ENCODE assay signal across 8 cellular contexts in genomic region chr14:34538096-34538495, GRCh38. TPM values are rescaled to one million over a fixed set of nuclear protein-coding genes. Genes with fewer than 3 reads are reported as not detected.
DNase-seq lines count a peak whose midpoint lies in the region; ATAC-seq and TF ChIP-seq lines count a peak whose summit lies in the region.
"Not testable (repeated sequence)": the region's sequence is repeated elsewhere in the genome, so short reads cannot be mapped to it uniquely, and the experiment has no call there.

No MANE protein-coding gene starts in this region.

- H3K9me3 ChIP-seq in OCI-LY1 (ENCODE audit: low read length); breast epithelium; mesodermal cell (ENCODE audit: control insufficient read depth, low read length): not testable (repeated sequence)

- not testable (repeated sequence) for H3K27ac Mint-ChIP-seq in Calu3 (ENCODE audit: unreplicated experiment)
- peak overlapping the region; percentile 100 for H3K27ac Mint-ChIP-seq in activated CD8-positive, alpha-beta memory T cell treated with anti-CD3 and anti-CD28 coated beads, Interleukin-2, amount 10 ng/mL, durations not matched to agents 7 days and 5 days

- TF ChIP-seq CTCF in Calu3 (IDR thresholded peaks at IDR 0.05; ENCODE audit: unreplicated experiment); OCI-LY1 (IDR thresholded peaks at IDR 0.05; ENCODE audit: low read length); breast epithelium (IDR thresholded peaks at IDR 0.05); fibroblast of the aortic adventitia (IDR thresholded peaks at IDR 0.05; ENCODE audit: insufficient read depth, low read length); retinal pigment epithelial cell (conservative IDR thresholded peaks at IDR 0.05; ENCODE audit: low read depth, low read length): not testable (repeated sequence)

- not testable (repeated sequence) for H3K4me1 Mint-ChIP-seq in Calu3 (ENCODE audit: low read depth, unreplicated experiment)
- peaks cover 23% of the 10 kb centered on the region for H3K4me1 Mint-ChIP-seq in activated CD8-positive, alpha-beta memory T cell treated with anti-CD3 and anti-CD28 coated beads, Interleukin-2, amount 10 ng/mL, durations not matched to agents 7 days and 5 days

- not testable (repeated sequence) for H2AFZ ChIP-seq in OCI-LY1 (ENCODE audit: low read length)

- H3K9me2 ChIP-seq in OCI-LY1 (ENCODE audit: low read depth, low read length), result not testable (repeated sequence)

- peak overlapping the region; percentile 90 for H3K4me3 ChIP-seq in OCI-LY1 (ENCODE audit: low read depth, low read length, poor library complexity, severe bottlenecking)
- H3K4me3 ChIP-seq in breast epithelium, result peak overlapping the region; percentile 87 to 97 (median 88)
- H3K4me3 ChIP-seq in fibroblast of the aortic adventitia (ENCODE audit: low read depth, low read length), result peak overlapping the region; percentile 95
- H3K4me3 ChIP-seq in mesodermal cell (ENCODE audit: extremely low read depth, insufficient read depth, low read length, poor library complexity, severe bottlenecking), result peak overlapping the region; percentile 84
- peak overlapping the region; percentile 96 for H3K4me3 ChIP-seq in retinal pigment epithelial cell (ENCODE audit: low read length)
- peak overlapping the region; percentile 88 for H3K4me3 ChIP-seq in urinary bladder (ENCODE audit: low read depth, low read length)

- TF ChIP-seq POLR2A in breast epithelium (IDR thresholded peaks at IDR 0.05), result not testable (repeated sequence)

- BruUV-seq in Calu3 (replicated peaks; lab: Mats Ljungman, UMichigan), result not testable (repeated sequence)

- H3K36me3 Mint-ChIP-seq in Calu3 (ENCODE audit: insufficient read depth, unreplicated experiment), result peaks cover 40% of the 10 kb centered on the region
- H3K36me3 Mint-ChIP-seq in activated CD8-positive, alpha-beta memory T cell treated with anti-CD3 and anti-CD28 coated beads, Interleukin-2, amount 10 ng/mL, durations not matched to agents 7 days and 5 days, result peaks cover 12% of the 10 kb centered on the region

- WGBS in mesodermal cell (ENCODE audit: insufficient coverage in 2 of 2), 2 experiments, result 88 to 98% methylated on average over 6 of the region's 6 CpGs
- 56% methylated on average over 6 of the region's 6 CpGs for WGBS in urinary bladder

- CTCF ChIA-PET in Calu3 (lab: Charles Lee); activated CD8-positive, alpha-beta memory T cell treated with anti-CD3 and anti-CD28 coated beads, Interleukin-2, amount 10 ng/mL, durations not matched to agents 7 days and 5 days (lab: Charles Lee): not testable (repeated sequence)

- intact Hi-C loops in Calu3 (cut with micrococcal nuclease; ENCODE audit: unreplicated experiment); breast epithelium (cut with DNase I; ENCODE audit: low total_unique reads): not testable (repeated sequence)

- peak overlapping the region; percentile 71 for H3K4me2 ChIP-seq in OCI-LY1 (ENCODE audit: low read length)

- DNase-seq in Calu3; activated CD8-positive, alpha-beta memory T cell treated with anti-CD3 and anti-CD28 coated beads, Interleukin-2, amount 10 ng/mL, durations not matched to agents 7 days and 5 days; breast epithelium (ENCODE audit: low spot score in 2 of 2); fibroblast of the aortic adventitia (ENCODE audit: low read depth); retinal pigment epithelial cell (ENCODE audit: low read depth): not testable (repeated sequence)

- peaks cover 22% of the 10 kb centered on the region for H3K79me2 ChIP-seq in OCI-LY1 (ENCODE audit: insufficient read depth, low read length)

- H3K36me3 ChIP-seq in OCI-LY1 (ENCODE audit: insufficient read depth, low read length) (peaks cover 23% of the 10 kb centered on the region), mesodermal cell (ENCODE audit: control insufficient read depth, insufficient read depth, low read length) (peaks cover 29% of the 10 kb centered on the region)
- not testable (repeated sequence) for H3K36me3 ChIP-seq in breast epithelium; urinary bladder (ENCODE audit: insufficient read depth)

- not testable (repeated sequence) for H3K27me3 Mint-ChIP-seq in Calu3 (ENCODE audit: unreplicated experiment); activated CD8-positive, alpha-beta memory T cell treated with anti-CD3 and anti-CD28 coated beads, Interleukin-2, amount 10 ng/mL, durations not matched to agents 7 days and 5 days

- not testable (repeated sequence) for H3F3A ChIP-seq in OCI-LY1 (ENCODE audit: insufficient read depth, low read length)

- H3K9ac ChIP-seq in OCI-LY1 (ENCODE audit: low read length), result not testable (repeated sequence)

- not testable (repeated sequence) for ATAC-seq in activated CD8-positive, alpha-beta memory T cell treated with anti-CD3 and anti-CD28 coated beads, Interleukin-2, amount 10 ng/mL, durations not matched to agents 7 days and 5 days

- not testable (repeated sequence) for H3K27ac ChIP-seq in OCI-LY1 (ENCODE audit: low read depth, low read length, poor library complexity, severe bottlenecking); urinary bladder (ENCODE audit: low read depth)
- peak overlapping the region in 1 of 2 donors; percentile 99 for H3K27ac ChIP-seq in breast epithelium
- peak overlapping the region; percentile 78 for H3K27ac ChIP-seq in mesodermal cell (ENCODE audit: low read depth, low read length, severe bottlenecking)

- H3K27me3 ChIP-seq in OCI-LY1 (ENCODE audit: insufficient read depth, low read length); breast epithelium: not testable (repeated sequence)

- H3K4me1 ChIP-seq in OCI-LY1 (ENCODE audit: insufficient read depth, low read length, severe bottlenecking) (peaks cover 22% of the 10 kb centered on the region), mesodermal cell (ENCODE audit: control insufficient read depth, insufficient read depth, low read length, poor library complexity, severe bottlenecking) (peaks cover 21% of the 10 kb centered on the region)
- not testable (repeated sequence) for H3K4me1 ChIP-seq in breast epithelium; urinary bladder (ENCODE audit: insufficient read depth)

- H3K9me3 Mint-ChIP-seq in Calu3 (ENCODE audit: low read depth, unreplicated experiment); activated CD8-positive, alpha-beta memory T cell treated with anti-CD3 and anti-CD28 coated beads, Interleukin-2, amount 10 ng/mL, durations not matched to agents 7 days and 5 days (ENCODE audit: low read depth): not testable (repeated sequence)

- peak overlapping the region; percentile 98 for H3K4me3 Mint-ChIP-seq in Calu3 (ENCODE audit: low read depth, unreplicated experiment)
- peak overlapping the region; percentile 99 for H3K4me3 Mint-ChIP-seq in activated CD8-positive, alpha-beta memory T cell treated with anti-CD3 and anti-CD28 coated beads, Interleukin-2, amount 10 ng/mL, durations not matched to agents 7 days and 5 days

- not testable (repeated sequence) for H4K20me1 ChIP-seq in OCI-LY1 (ENCODE audit: insufficient read depth, low read length)

RNA-seq across cellular contexts. Expression of gene EAPP, which starts 1.4 kb away (rescaled TPM):
- total RNA-seq in Calu3 (2022) (24.5 and 27.9 TPM in 2 replicates), breast epithelium (10 to 100 TPM; 43.3 to 81.2 (median 43.8) TPM), fibroblast of the aortic adventitia (ENCODE audit: low replicate concordance) (53.6 and 56.1 TPM in 2 replicates), urinary bladder (61.5 TPM)
- total RNA-seq in activated CD8-positive, alpha-beta memory T cell treated with anti-CD3 and anti-CD28 coated beads, Interleukin-2, amount 10 ng/mL, durations not matched to agents 7 days and 5 days, result 10 to 100 TPM; 25.2 to 29.8 TPM
- 47.7 TPM for polyA plus RNA-seq in mesodermal cell (2013, experiment 1 of 2)
- 50.1 TPM for polyA plus RNA-seq in mesodermal cell (2013, experiment 2 of 2)
- 44.9 TPM for polyA plus RNA-seq in urinary bladder
